ENCODE assay signal across 1 cellular context in the genomic region with DNA sequence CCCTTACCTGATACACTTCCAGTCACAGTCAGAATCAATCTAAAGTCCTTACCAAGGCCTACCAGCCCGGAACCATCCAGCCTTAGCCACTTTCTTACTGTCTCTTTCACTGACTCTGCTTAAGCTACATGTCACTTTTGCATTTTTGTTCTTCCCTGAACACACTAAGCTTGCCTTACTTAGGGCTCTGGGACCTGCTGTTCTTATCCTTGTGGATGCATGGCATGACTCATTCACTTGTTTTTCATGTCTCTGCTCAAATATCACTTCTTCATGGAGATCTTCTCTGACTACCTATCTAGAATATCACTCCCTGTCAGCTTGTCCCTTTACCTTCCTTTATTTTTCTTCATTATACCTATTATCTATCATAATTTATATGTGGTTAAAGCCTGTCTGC.
TF ChIP-seq lines count a peak whose summit lies in the region.

No MANE protein-coding gene starts in this region.

TF ChIP-seq in GM23338, 12 proteins besides CTCF, POLR2A, EP300 and RAD21:
- TF ChIP-seq, protein P1, sequence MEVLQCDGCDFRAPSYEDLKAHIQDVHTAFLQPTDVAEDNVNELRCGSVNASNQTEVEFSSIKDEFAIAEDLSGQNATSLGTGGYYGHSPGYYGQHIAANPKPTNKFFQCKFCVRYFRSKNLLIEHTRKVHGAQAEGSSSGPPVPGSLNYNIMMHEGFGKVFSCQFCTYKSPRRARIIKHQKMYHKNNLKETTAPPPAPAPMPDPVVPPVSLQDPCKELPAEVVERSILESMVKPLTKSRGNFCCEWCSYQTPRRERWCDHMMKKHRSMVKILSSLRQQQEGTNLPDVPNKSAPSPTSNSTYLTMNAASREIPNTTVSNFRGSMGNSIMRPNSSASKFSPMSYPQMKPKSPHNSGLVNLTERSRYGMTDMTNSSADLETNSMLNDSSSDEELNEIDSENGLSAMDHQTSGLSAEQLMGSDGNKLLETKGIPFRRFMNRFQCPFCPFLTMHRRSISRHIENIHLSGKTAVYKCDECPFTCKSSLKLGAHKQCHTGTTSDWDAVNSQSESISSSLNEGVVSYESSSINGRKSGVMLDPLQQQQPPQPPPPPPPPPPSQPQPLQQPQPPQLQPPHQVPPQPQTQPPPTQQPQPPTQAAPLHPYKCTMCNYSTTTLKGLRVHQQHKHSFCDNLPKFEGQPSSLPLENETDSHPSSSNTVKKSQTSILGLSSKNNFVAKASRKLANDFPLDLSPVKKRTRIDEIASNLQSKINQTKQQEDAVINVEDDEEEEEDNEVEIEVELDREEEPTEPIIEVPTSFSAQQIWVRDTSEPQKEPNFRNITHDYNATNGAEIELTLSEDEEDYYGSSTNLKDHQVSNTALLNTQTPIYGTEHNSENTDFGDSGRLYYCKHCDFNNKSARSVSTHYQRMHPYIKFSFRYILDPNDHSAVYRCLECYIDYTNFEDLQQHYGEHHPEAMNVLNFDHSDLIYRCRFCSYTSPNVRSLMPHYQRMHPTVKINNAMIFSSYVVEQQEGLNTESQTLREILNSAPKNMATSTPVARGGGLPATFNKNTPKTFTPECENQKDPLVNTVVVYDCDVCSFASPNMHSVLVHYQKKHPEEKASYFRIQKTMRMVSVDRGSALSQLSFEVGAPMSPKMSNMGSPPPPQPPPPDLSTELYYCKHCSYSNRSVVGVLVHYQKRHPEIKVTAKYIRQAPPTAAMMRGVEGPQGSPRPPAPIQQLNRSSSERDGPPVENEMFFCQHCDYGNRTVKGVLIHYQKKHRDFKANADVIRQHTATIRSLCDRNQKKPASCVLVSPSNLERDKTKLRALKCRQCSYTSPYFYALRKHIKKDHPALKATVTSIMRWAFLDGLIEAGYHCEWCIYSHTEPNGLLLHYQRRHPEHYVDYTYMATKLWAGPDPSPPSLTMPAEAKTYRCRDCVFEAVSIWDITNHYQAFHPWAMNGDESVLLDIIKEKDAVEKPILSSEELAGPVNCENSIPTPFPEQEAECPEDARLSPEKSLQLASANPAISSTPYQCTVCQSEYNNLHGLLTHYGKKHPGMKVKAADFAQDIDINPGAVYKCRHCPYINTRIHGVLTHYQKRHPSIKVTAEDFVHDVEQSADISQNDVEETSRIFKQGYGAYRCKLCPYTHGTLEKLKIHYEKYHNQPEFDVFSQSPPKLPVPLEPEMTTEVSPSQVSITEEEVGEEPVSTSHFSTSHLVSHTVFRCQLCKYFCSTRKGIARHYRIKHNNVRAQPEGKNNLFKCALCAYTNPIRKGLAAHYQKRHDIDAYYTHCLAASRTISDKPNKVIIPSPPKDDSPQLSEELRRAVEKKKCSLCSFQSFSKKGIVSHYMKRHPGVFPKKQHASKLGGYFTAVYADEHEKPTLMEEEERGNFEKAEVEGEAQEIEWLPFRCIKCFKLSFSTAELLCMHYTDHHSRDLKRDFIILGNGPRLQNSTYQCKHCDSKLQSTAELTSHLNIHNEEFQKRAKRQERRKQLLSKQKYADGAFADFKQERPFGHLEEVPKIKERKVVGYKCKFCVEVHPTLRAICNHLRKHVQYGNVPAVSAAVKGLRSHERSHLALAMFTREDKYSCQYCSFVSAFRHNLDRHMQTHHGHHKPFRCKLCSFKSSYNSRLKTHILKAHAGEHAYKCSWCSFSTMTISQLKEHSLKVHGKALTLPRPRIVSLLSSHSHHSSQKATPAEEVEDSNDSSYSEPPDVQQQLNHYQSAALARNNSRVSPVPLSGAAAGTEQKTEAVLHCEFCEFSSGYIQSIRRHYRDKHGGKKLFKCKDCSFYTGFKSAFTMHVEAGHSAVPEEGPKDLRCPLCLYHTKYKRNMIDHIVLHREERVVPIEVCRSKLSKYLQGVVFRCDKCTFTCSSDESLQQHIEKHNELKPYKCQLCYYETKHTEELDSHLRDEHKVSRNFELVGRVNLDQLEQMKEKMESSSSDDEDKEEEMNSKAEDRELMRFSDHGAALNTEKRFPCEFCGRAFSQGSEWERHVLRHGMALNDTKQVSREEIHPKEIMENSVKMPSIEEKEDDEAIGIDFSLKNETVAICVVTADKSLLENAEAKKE (CRISPR knock-in tag; IDR thresholded peaks at IDR 0.05), result no peak
- TF ChIP-seq EZH2phosphoT487 (IDR thresholded peaks at IDR 0.05; ENCODE audit: unreplicated experiment), result no peak
- no peak for TF ChIP-seq POLR2AphosphoS5 (IDR thresholded peaks at IDR 0.05; ENCODE audit: low read depth)
- TF ChIP-seq JUNB (IDR thresholded peaks at IDR 0.05; ENCODE audit: unreplicated experiment), result no peak
- TF ChIP-seq ZNF331 (CRISPR knock-in tag; IDR thresholded peaks at IDR 0.05; ENCODE audit: low read depth), result no peak
- TF ChIP-seq, protein P2, sequence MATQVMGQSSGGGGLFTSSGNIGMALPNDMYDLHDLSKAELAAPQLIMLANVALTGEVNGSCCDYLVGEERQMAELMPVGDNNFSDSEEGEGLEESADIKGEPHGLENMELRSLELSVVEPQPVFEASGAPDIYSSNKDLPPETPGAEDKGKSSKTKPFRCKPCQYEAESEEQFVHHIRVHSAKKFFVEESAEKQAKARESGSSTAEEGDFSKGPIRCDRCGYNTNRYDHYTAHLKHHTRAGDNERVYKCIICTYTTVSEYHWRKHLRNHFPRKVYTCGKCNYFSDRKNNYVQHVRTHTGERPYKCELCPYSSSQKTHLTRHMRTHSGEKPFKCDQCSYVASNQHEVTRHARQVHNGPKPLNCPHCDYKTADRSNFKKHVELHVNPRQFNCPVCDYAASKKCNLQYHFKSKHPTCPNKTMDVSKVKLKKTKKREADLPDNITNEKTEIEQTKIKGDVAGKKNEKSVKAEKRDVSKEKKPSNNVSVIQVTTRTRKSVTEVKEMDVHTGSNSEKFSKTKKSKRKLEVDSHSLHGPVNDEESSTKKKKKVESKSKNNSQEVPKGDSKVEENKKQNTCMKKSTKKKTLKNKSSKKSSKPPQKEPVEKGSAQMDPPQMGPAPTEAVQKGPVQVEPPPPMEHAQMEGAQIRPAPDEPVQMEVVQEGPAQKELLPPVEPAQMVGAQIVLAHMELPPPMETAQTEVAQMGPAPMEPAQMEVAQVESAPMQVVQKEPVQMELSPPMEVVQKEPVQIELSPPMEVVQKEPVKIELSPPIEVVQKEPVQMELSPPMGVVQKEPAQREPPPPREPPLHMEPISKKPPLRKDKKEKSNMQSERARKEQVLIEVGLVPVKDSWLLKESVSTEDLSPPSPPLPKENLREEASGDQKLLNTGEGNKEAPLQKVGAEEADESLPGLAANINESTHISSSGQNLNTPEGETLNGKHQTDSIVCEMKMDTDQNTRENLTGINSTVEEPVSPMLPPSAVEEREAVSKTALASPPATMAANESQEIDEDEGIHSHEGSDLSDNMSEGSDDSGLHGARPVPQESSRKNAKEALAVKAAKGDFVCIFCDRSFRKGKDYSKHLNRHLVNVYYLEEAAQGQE (IDR thresholded peaks at IDR 0.05; ENCODE audit: unreplicated experiment), result no peak
- TF ChIP-seq EZH2 (IDR thresholded peaks at IDR 0.05; ENCODE audit: low read depth, unreplicated experiment), result no peak
- no peak for TF ChIP-seq ZNF114 (CRISPR knock-in tag; IDR thresholded peaks at IDR 0.05)
- TF ChIP-seq STAT1 (IDR thresholded peaks at IDR 0.05; ENCODE audit: unreplicated experiment), result no peak
- no peak for TF ChIP-seq CREB1 (CRISPR knock-in tag; IDR thresholded peaks at IDR 0.05; ENCODE audit: low read depth)
- TF ChIP-seq, protein P3, sequence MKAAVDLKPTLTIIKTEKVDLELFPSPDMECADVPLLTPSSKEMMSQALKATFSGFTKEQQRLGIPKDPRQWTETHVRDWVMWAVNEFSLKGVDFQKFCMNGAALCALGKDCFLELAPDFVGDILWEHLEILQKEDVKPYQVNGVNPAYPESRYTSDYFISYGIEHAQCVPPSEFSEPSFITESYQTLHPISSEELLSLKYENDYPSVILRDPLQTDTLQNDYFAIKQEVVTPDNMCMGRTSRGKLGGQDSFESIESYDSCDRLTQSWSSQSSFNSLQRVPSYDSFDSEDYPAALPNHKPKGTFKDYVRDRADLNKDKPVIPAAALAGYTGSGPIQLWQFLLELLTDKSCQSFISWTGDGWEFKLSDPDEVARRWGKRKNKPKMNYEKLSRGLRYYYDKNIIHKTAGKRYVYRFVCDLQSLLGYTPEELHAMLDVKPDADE (IDR thresholded peaks at IDR 0.05), result no peak
- no peak for TF ChIP-seq NANOG (IDR thresholded peaks at IDR 0.05; ENCODE audit: borderline replicate concordance)
